14 cellular contexts compared by ENCODE assay signal in the genomic region with DNA sequence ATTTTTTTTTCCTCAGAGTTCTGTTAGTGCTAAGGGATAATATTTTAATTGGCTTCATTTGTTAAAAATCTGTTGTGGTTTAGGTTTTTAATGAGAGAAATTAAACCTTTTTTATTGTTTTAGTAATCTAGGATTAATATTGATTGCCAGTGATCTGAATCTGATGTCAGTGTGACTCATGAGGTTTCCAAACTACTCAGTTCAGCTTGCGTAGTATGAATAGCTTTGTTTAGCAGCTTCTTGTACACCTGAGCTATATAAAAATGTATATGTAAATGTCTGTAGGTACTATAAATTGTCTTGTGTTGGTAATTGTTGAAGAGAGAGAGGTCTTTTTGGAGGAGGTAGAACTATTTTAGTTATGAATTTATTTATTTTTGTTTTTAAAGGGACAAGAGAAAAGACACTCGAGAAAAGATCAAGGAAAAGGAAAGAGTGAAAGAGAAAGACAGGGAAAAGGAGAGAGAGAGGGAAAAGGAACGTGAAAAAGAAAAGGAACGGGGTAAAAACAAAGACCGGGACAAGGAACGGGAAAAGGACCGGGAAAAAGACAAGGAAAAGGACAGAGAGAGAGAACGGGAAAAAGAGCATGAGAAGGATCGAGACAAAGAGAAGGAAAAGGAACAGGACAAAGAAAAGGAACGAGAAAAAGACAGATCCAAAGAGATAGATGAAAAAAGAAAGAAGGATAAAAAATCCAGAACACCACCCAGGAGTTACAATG. TPM values are rescaled to one million over a fixed set of nuclear protein-coding genes. Genes with fewer than 3 reads are reported as not detected.
DNase-seq lines count a peak whose midpoint lies in the region; ATAC-seq and TF ChIP-seq lines count a peak whose summit lies in the region.
"Had no signal": no experiment of that assay in that cellular context is flagged by ENCODE, and none has a peak within 500 bp of the region (broad histone marks: within the 10 kb centered on the region; RNA-seq: fewer than 3 reads in every experiment).

No MANE protein-coding gene starts in this region.

- H3K79me2 ChIP-seq in HCT116 (ENCODE audit: insufficient read depth, low read length), result peaks cover 86% of the 10 kb centered on the region

- TF ChIP-seq CTCF in HCT116 (IDR thresholded peaks at IDR 0.05 in 2 of 3, conservative IDR thresholded peaks at IDR 0.05 in 1 of 3; ENCODE audit: borderline replicate concordance in 1 of 3, insufficient read depth in 1 of 3, low read depth in 2 of 3, low read length in 2 of 3) (no peak), ascending aorta (IDR thresholded peaks at IDR 0.05) (no peak)

- H2AFZ ChIP-seq in HCT116 (ENCODE audit: low read depth, low read length, poor library complexity, severe bottlenecking), result no peak overlapping the region

- H3K9me3 Mint-ChIP-seq in activated T-helper 17 cell treated with anti-CD3 and anti-CD28 coated beads, Interleukin-2, amount 50 U/mL, for 72 hours, result no peaks in the 10 kb centered on the region
- no peaks in the 10 kb centered on the region for H3K9me3 Mint-ChIP-seq in naive B cell

- H3K4me1 Mint-ChIP-seq in activated T-helper 17 cell treated with anti-CD3 and anti-CD28 coated beads, Interleukin-2, amount 50 U/mL, for 72 hours, result peaks cover 22% of the 10 kb centered on the region
- H3K4me1 Mint-ChIP-seq in naive B cell, result peaks cover 7 to 22% (median 19%) of the 10 kb centered on the region in 3 donors

- POLR2A ChIA-PET in HCT116 (lab: Charles Lee), result no interaction called here

- H3K4me1 ChIP-seq in HCT116 (ENCODE audit: control insufficient read depth in 1 of 2, insufficient read depth in 2 of 2, low read length in 2 of 2) (no peaks in the 10 kb centered on the region), ascending aorta (no peaks in the 10 kb centered on the region)
- H3K4me1 ChIP-seq: lower lobe of right lung, suprapubic skin had no signal

- DNase-seq in activated CD4-positive, CD25-positive, alpha-beta regulatory T cell treated with anti-CD3 and anti-CD28 coated beads, Interleukin-2, amount 50 U/mL, for 72 hours, result no peak
- DNase-seq in HCT116 (ENCODE audit: low read depth, low spot score) (no peak), naive B cell (no peak), cerebellum (ENCODE audit: low spot score) (no peak), ascending aorta (ENCODE audit: low spot score in 2 of 2) (no peak), NCI-H446 (lab: John Stamatoyannopoulos, UW) (no peak)
- DNase-seq: dorsolateral prefrontal cortex, lower lobe of right lung, NCI-H1092, occipital lobe, small intestine had no signal

- H4K20me1 ChIP-seq in HCT116 (ENCODE audit: insufficient read depth), result peaks cover 11% of the 10 kb centered on the region; the same call in 1 of the 2 replicates

- no peak for TF ChIP-seq RAD21 in HCT116 (IDR thresholded peaks at IDR 0.05; ENCODE audit: low read depth)

- CTCF ChIA-PET in HCT116 (lab: Charles Lee), result interaction anchor here (1.3 kb wide), 1 partner anchor 10 kb away, joined by 3 read pairs; no protein-coding TSS in a partner anchor

- BruUV-seq in HCT116 (replicated peaks; lab: Mats Ljungman, UMichigan), result TSS peak; percentile 14

- no peak overlapping the region for H3K4me2 ChIP-seq in HCT116 (ENCODE audit: low read length)

- H3K27ac Mint-ChIP-seq in activated T-helper 17 cell treated with anti-CD3 and anti-CD28 coated beads, Interleukin-2, amount 50 U/mL, for 72 hours, result peak overlapping the region; percentile 88
- H3K27ac Mint-ChIP-seq in naive B cell, result peak overlapping the region; percentile 89 to 92 (median 90)

- peaks cover 91% of the 10 kb centered on the region for H3K36me3 Mint-ChIP-seq in activated T-helper 17 cell treated with anti-CD3 and anti-CD28 coated beads, Interleukin-2, amount 50 U/mL, for 72 hours (ENCODE audit: low read depth)
- peaks cover 17 to 26% of the 10 kb centered on the region in 2 donors for H3K36me3 Mint-ChIP-seq in naive B cell

- no peaks in the 10 kb centered on the region for H3K9me2 ChIP-seq in HCT116 (ENCODE audit: insufficient read depth)

- ATAC-seq in activated CD4-positive, CD25-positive, alpha-beta regulatory T cell treated with anti-CD3 and anti-CD28 coated beads, Interleukin-2, amount 50 U/mL, for 24 hours, result peak; percentile 57 to 59
- ATAC-seq in HCT116 (no peak), naive B cell (ENCODE audit: low read depth in 2 of 2) (no peak)
- peak; percentile 67 for ATAC-seq in activated T-helper 17 cell treated with anti-CD3 and anti-CD28 coated beads, Interleukin-2, amount 50 U/mL, for 72 hours (replicated peaks)

- H3K27me3 ChIP-seq in HCT116 (ENCODE audit: insufficient read depth, low read length) (no peaks in the 10 kb centered on the region), ascending aorta (no peaks in the 10 kb centered on the region)
- H3K27me3 ChIP-seq: dorsolateral prefrontal cortex, suprapubic skin had no signal

- intact Hi-C loops in HCT116 (cut with micrococcal nuclease), result loop anchor here (5.0 kb wide), 1 partner anchor 52 kb away; no protein-coding TSS in a partner anchor
- intact Hi-C loops in ascending aorta (cut with DNase I), result no loop called here

- H3K27ac ChIP-seq in HCT116 (ENCODE audit: low read depth, low read length) (no peak overlapping the region), ascending aorta (no peak overlapping the region)
- H3K27ac ChIP-seq: lower lobe of right lung, suprapubic skin had no signal

- H3K4me3 ChIP-seq in HCT116 (replicated peaks in 1 of 2; ENCODE audit: low read depth in 1 of 2, low read length in 2 of 2), result no peak overlapping the region
- no peak overlapping the region for H3K4me3 ChIP-seq in ascending aorta
- H3K4me3 ChIP-seq: lower lobe of right lung, suprapubic skin had no signal

- RAD21 ChIA-PET in HCT116 (lab: Charles Lee; ENCODE audit: low non-redundant PET in 1 of 2, low total read pairs in 2 of 2, uncharacterized antibody in 2 of 2, unreplicated experiment in 2 of 2), result no interaction called here

- no peaks in the 10 kb centered on the region for H3K9me3 ChIP-seq in HCT116 (ENCODE audit: control insufficient read depth in 1 of 2, insufficient read depth in 1 of 2, low read depth in 1 of 2, low read length in 2 of 2)
- no peaks in the 10 kb centered on the region for H3K9me3 ChIP-seq in ascending aorta
- H3K9me3 ChIP-seq: lower lobe of right lung, suprapubic skin had no signal

- no peaks in the 10 kb centered on the region for H3K27me3 Mint-ChIP-seq in activated T-helper 17 cell treated with anti-CD3 and anti-CD28 coated beads, Interleukin-2, amount 50 U/mL, for 72 hours
- H3K27me3 Mint-ChIP-seq in naive B cell, result no peaks in the 10 kb centered on the region

- H3K36me3 ChIP-seq in HCT116 (ENCODE audit: control insufficient read depth in 1 of 2, insufficient read depth in 2 of 2, low read length in 2 of 2), result peaks cover 28 to 33% of the 10 kb centered on the region in 2 experiments
- H3K36me3 ChIP-seq in ascending aorta, result peaks cover 9 to 59% of the 10 kb centered on the region in 2 donors

- no peak overlapping the region for H3K9ac ChIP-seq in HCT116 (ENCODE audit: low read length)

- H3K4me3 Mint-ChIP-seq in activated T-helper 17 cell treated with anti-CD3 and anti-CD28 coated beads, Interleukin-2, amount 50 U/mL, for 72 hours, result peak overlapping the region; percentile 22
- peak overlapping the region in 1 of 8 donors; percentile 24 for H3K4me3 Mint-ChIP-seq in naive B cell

- no peak for TF ChIP-seq POLR2A in HCT116 (IDR thresholded peaks at IDR 0.05; ENCODE audit: borderline replicate concordance, extremely low read depth, insufficient read depth, insufficient read length)

TF ChIP-seq in HCT116, 20 proteins besides CTCF, POLR2A, EP300 and RAD21:
- TF ChIP-seq YY1 (IDR thresholded peaks at IDR 0.05; ENCODE audit: extremely low read depth, insufficient replicate concordance, low read depth, low read length), result no peak
- TF ChIP-seq MAX (IDR thresholded peaks at IDR 0.05), result no peak
- no peak for TF ChIP-seq SIN3A (IDR thresholded peaks at IDR 0.05; ENCODE audit: low read depth)
- TF ChIP-seq CBX3 (IDR thresholded peaks at IDR 0.05; ENCODE audit: low read depth), result no peak
- TF ChIP-seq ZNF274 (IDR thresholded peaks at IDR 0.05; ENCODE audit: low read depth, low read length), result no peak
- no peak for TF ChIP-seq SP1 (IDR thresholded peaks at IDR 0.05; ENCODE audit: low read depth)
- TF ChIP-seq, protein P1, sequence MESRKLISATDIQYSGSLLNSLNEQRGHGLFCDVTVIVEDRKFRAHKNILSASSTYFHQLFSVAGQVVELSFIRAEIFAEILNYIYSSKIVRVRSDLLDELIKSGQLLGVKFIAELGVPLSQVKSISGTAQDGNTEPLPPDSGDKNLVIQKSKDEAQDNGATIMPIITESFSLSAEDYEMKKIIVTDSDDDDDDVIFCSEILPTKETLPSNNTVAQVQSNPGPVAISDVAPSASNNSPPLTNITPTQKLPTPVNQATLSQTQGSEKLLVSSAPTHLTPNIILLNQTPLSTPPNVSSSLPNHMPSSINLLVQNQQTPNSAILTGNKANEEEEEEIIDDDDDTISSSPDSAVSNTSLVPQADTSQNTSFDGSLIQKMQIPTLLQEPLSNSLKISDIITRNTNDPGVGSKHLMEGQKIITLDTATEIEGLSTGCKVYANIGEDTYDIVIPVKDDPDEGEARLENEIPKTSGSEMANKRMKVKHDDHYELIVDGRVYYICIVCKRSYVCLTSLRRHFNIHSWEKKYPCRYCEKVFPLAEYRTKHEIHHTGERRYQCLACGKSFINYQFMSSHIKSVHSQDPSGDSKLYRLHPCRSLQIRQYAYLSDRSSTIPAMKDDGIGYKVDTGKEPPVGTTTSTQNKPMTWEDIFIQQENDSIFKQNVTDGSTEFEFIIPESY (IDR thresholded peaks at IDR 0.05; ENCODE audit: extremely low read depth, insufficient replicate concordance, low read length), result no peak

RNA-seq across cellular contexts. Expression of gene SREK1, which starts 26.3 kb away (rescaled TPM):
- total RNA-seq in HCT116 (2021; ENCODE audit: unreplicated experiment) (65.6 TPM), cerebellum (182 TPM), ascending aorta (31.6 TPM)
- 26.4 and 26.8 TPM in 2 replicates for polyA plus RNA-seq in HCT116 (2012)
- 10 to 100 TPM; 60.0 to 72.4 TPM for total RNA-seq in activated T-helper 17 cell treated with anti-CD3 and anti-CD28 coated beads, Interleukin-2, amount 50 U/mL, for 72 hours
- 10 to 100 TPM; 12.9 to 32.6 (median 19.0) TPM for polyA plus RNA-seq in naive B cell (ENCODE audit: low read depth in 6 of 6)

Comparison
In these comparisons a context has a peak if more than half of its experiments do, and no peak if none do; other contexts are left out.
1. ATAC-seq: peak in activated CD4-positive, CD25-positive, alpha-beta regulatory T cell treated with anti-CD3 and anti-CD28 coated beads, Interleukin-2, amount 50 U/mL, for 24 hours (2 of 2) and activated T-helper 17 cell treated with anti-CD3 and anti-CD28 coated beads, Interleukin-2, amount 50 U/mL, for 72 hours (single experiment); none in HCT116 (single experiment) and naive B cell (0 of 2).